9 cellular contexts compared by ENCODE assay signal in genomic region chr6:43060755-43061633, GRCh38. TPM values are rescaled to one million over a fixed set of nuclear protein-coding genes. Genes with fewer than 3 reads are reported as not detected.
DNase-seq lines count a peak whose midpoint lies in the region; ATAC-seq and TF ChIP-seq lines count a peak whose summit lies in the region.
"Had no signal": no experiment of that assay in that cellular context is flagged by ENCODE, and none has a peak within 500 bp of the region (broad histone marks: within the 10 kb centered on the region; RNA-seq: fewer than 3 reads in every experiment).

No MANE protein-coding gene starts in this region.

- 93% methylated on average over 10 to 12 of the region's 12 CpGs for WGBS in endodermal cell (ENCODE audit: insufficient coverage in 1 of 2, insufficient read length in 1 of 2), 2 experiments

- no peak for ATAC-seq in CD4-positive, CD25-positive, alpha-beta regulatory T cell (ENCODE audit: low read depth in 2 of 2)
- ATAC-seq in HG02970 (IDR thresholded peaks at IDR 0.05; ENCODE audit: low FRiP score, unreplicated experiment), result no peak

- H3K9ac ChIP-seq in NT2/D1 (ENCODE audit: insufficient read length, low read depth) (peak overlapping the region; percentile 72), endodermal cell (ENCODE audit: extremely low read depth, low read length, poor library complexity, severe bottlenecking) (peak overlapping the region; percentile 81)

- peaks cover 22% of the 10 kb centered on the region for H3K4me1 ChIP-seq in CD4-positive, CD25-positive, alpha-beta regulatory T cell (ENCODE audit: control insufficient read depth, insufficient read depth, low read length, poor library complexity, severe bottlenecking)
- H3K4me1 ChIP-seq in NT2/D1 (ENCODE audit: insufficient read depth, insufficient read length) (no peaks in the 10 kb centered on the region), endodermal cell (ENCODE audit: control insufficient read depth, insufficient read depth, low read length) (peaks cover 6% of the 10 kb centered on the region), osteoblast (ENCODE audit: insufficient read depth, low read length) (peaks cover 18% of the 10 kb centered on the region)

- peak overlapping the region; percentile 93 for H3K4me2 ChIP-seq in osteoblast (ENCODE audit: insufficient read depth, low read length)

- peak overlapping the region; percentile 6 for H3K4me3 ChIP-seq in CD4-positive, CD25-positive, alpha-beta regulatory T cell (ENCODE audit: low read depth, low read length)
- H3K4me3 ChIP-seq in NT2/D1 (ENCODE audit: insufficient read length, low read depth) (no peak overlapping the region), endodermal cell (ENCODE audit: low read length) (peak overlapping the region; percentile 92), osteoblast (ENCODE audit: insufficient read depth, low read length) (no peak overlapping the region)

- H3K9me3 ChIP-seq in CD4-positive, CD25-positive, alpha-beta regulatory T cell (ENCODE audit: control insufficient read depth in 2 of 2, low read length in 2 of 2), result no peaks in the 10 kb centered on the region
- H3K9me3 ChIP-seq in NT2/D1 (ENCODE audit: insufficient read depth, low read length), result no peaks in the 10 kb centered on the region
- no peaks in the 10 kb centered on the region for H3K9me3 ChIP-seq in endodermal cell (ENCODE audit: control insufficient read depth, low read length)
- H3K9me3 ChIP-seq in osteoblast (ENCODE audit: low read depth, low read length), result no peaks in the 10 kb centered on the region

- DNase-seq in CD4-positive, CD25-positive, alpha-beta regulatory T cell, result no peak
- DNase-seq in NT2/D1 (ENCODE audit: low read depth, low spot score) (no peak), endodermal cell (no peak), osteoblast (ENCODE audit: insufficient read length, low spot score, missing footprints) (no peak), midbrain (lab: John Stamatoyannopoulos, UW) (no peak), dedifferentiated amniotic fluid mesenchymal stem cell (ENCODE audit: extremely low spot score) (no peak), T-helper 9 cell (no peak)
- DNase-seq: NCI-H774 had no signal

- H3K36me3 Mint-ChIP-seq in CD4-positive, CD25-positive, alpha-beta regulatory T cell, result peaks cover 29% of the 10 kb centered on the region
- H3K36me3 Mint-ChIP-seq in endodermal cell (ENCODE audit: low read depth), result peaks cover 23% of the 10 kb centered on the region

- H3K27me3 Mint-ChIP-seq in CD4-positive, CD25-positive, alpha-beta regulatory T cell, result peaks cover 4% of the 10 kb centered on the region
- no peaks in the 10 kb centered on the region for H3K27me3 Mint-ChIP-seq in endodermal cell (ENCODE audit: insufficient read depth)

- no peak overlapping the region for H3K27ac ChIP-seq in CD4-positive, CD25-positive, alpha-beta regulatory T cell (ENCODE audit: insufficient read depth, low read length, poor library complexity, severe bottlenecking)
- H3K27ac ChIP-seq in endodermal cell (ENCODE audit: low read depth, low read length), result no peak overlapping the region
- H3K27ac ChIP-seq in osteoblast (ENCODE audit: low read depth, low read length), result no peak overlapping the region

- H3K79me2 ChIP-seq in osteoblast (ENCODE audit: insufficient read depth, low read length), result peaks cover 22% of the 10 kb centered on the region

- no peak overlapping the region for H2AFZ ChIP-seq in osteoblast (ENCODE audit: low read length)

- H3K4me3 Mint-ChIP-seq in CD4-positive, CD25-positive, alpha-beta regulatory T cell, result peak overlapping the region; percentile 95 to 99 (median 96)
- peak overlapping the region; percentile 94 for H3K4me3 Mint-ChIP-seq in endodermal cell

- no peak for TF ChIP-seq CTCF in endodermal cell (conservative IDR thresholded peaks at IDR 0.05)
- no peak for TF ChIP-seq CTCF in osteoblast (IDR thresholded peaks at IDR 0.05; ENCODE audit: extremely low read depth, low read depth, low read length)

- peaks cover 7 to 49% (median 26%) of the 10 kb centered on the region in 4 donors for H3K4me1 Mint-ChIP-seq in CD4-positive, CD25-positive, alpha-beta regulatory T cell
- H3K4me1 Mint-ChIP-seq in endodermal cell, result peaks cover 24% of the 10 kb centered on the region

- no peaks in the 10 kb centered on the region for H4K20me1 ChIP-seq in osteoblast (ENCODE audit: insufficient read depth, low read length)

- H3K27ac Mint-ChIP-seq in CD4-positive, CD25-positive, alpha-beta regulatory T cell, result peak overlapping the region in 2 of 3 donors; percentile 90 to 98
- peak overlapping the region; percentile 99 for H3K27ac Mint-ChIP-seq in endodermal cell

- no peaks in the 10 kb centered on the region for H3K9me3 Mint-ChIP-seq in CD4-positive, CD25-positive, alpha-beta regulatory T cell
- H3K9me3 Mint-ChIP-seq in endodermal cell, result no peaks in the 10 kb centered on the region

- peaks cover 9% of the 10 kb centered on the region for H3K36me3 ChIP-seq in CD4-positive, CD25-positive, alpha-beta regulatory T cell (ENCODE audit: control insufficient read depth, insufficient read depth, low read length)
- H3K36me3 ChIP-seq in NT2/D1 (ENCODE audit: insufficient read depth, insufficient read length, low read length) (peaks cover 43% of the 10 kb centered on the region), endodermal cell (ENCODE audit: control insufficient read depth, insufficient read depth, low read length) (peaks cover 37% of the 10 kb centered on the region), osteoblast (ENCODE audit: insufficient read depth, low read length) (peaks cover 11% of the 10 kb centered on the region)

- H3K27me3 ChIP-seq in CD4-positive, CD25-positive, alpha-beta regulatory T cell (ENCODE audit: control insufficient read depth, insufficient read depth, low read length), result no peaks in the 10 kb centered on the region
- no peaks in the 10 kb centered on the region for H3K27me3 ChIP-seq in NT2/D1 (ENCODE audit: insufficient read depth, insufficient read length)
- H3K27me3 ChIP-seq in endodermal cell (ENCODE audit: control insufficient read depth, insufficient read depth, low read length, poor library complexity, severe bottlenecking), result no peaks in the 10 kb centered on the region
- H3K27me3 ChIP-seq in osteoblast (ENCODE audit: insufficient read depth, low read length), result no peaks in the 10 kb centered on the region

RNA-seq across cellular contexts. Expression of gene KLC4, which starts 1.6 kb away (rescaled TPM):
- 33.5 TPM for total RNA-seq in CD4-positive, CD25-positive, alpha-beta regulatory T cell
- 10 to 100 TPM in 3 of 4 donors, 1 to 10 TPM in 1; 9.3 to 15.5 (median 12.6) TPM for polyA plus RNA-seq in CD4-positive, CD25-positive, alpha-beta regulatory T cell
- total RNA-seq in endodermal cell (10 to 100 TPM; 36.6 to 38.0 TPM), osteoblast (17.7 and 20.3 TPM in 2 replicates)
- polyA plus RNA-seq in endodermal cell (2013, experiment 1 of 2), result 40.7 TPM
- 35.4 TPM for polyA plus RNA-seq in endodermal cell (2013, experiment 2 of 2)

RNA-seq across cellular contexts. Expression of gene MRPL2, which starts 1.8 kb away (rescaled TPM):
- 29.3 TPM for total RNA-seq in CD4-positive, CD25-positive, alpha-beta regulatory T cell
- 10 to 100 TPM; 45.2 to 52.6 (median 48.3) TPM for polyA plus RNA-seq in CD4-positive, CD25-positive, alpha-beta regulatory T cell
- total RNA-seq in endodermal cell, result 10 to 100 TPM; 51.6 to 65.2 TPM
- polyA plus RNA-seq in endodermal cell (2013, experiment 1 of 2), result 64.5 TPM
- 63.3 TPM for polyA plus RNA-seq in endodermal cell (2013, experiment 2 of 2)
- total RNA-seq in osteoblast, result 16.2 and 20.6 TPM in 2 replicates

RNA-seq across cellular contexts. Expression of gene CUL7, which starts 7.3 kb away (rescaled TPM):
- 7.7 TPM for total RNA-seq in CD4-positive, CD25-positive, alpha-beta regulatory T cell
- 1 to 10 TPM; 2.1 to 3.5 (median 2.4) TPM for polyA plus RNA-seq in CD4-positive, CD25-positive, alpha-beta regulatory T cell
- total RNA-seq in endodermal cell, result 10 to 100 TPM; 39.0 to 51.7 TPM
- polyA plus RNA-seq in endodermal cell (2013, experiment 1 of 2), result 37.9 TPM
- 36.0 TPM for polyA plus RNA-seq in endodermal cell (2013, experiment 2 of 2)
- 46.9 and 48.5 TPM in 2 replicates for total RNA-seq in osteoblast

RNA-seq across cellular contexts. Expression of gene PTK7, which starts 15.1 kb away (rescaled TPM):
- total RNA-seq in CD4-positive, CD25-positive, alpha-beta regulatory T cell, result 2.3 TPM
- under 1 TPM in 1 of 4 donors, not detected in 3; 0.25 TPM for polyA plus RNA-seq in CD4-positive, CD25-positive, alpha-beta regulatory T cell
- total RNA-seq in endodermal cell (100 to 1,000 TPM; 167 to 183 TPM), osteoblast (183 and 190 TPM in 2 replicates)
- 126 TPM for polyA plus RNA-seq in endodermal cell (2013, experiment 1 of 2)
- polyA plus RNA-seq in endodermal cell (2013, experiment 2 of 2), result 121 TPM

RNA-seq across cellular contexts. Expression of gene RRP36, which starts 39.6 kb away (rescaled TPM):
- total RNA-seq in CD4-positive, CD25-positive, alpha-beta regulatory T cell, result 33.3 TPM
- 10 to 100 TPM; 61.9 to 82.2 (median 71.6) TPM for polyA plus RNA-seq in CD4-positive, CD25-positive, alpha-beta regulatory T cell
- 10 to 100 TPM; 76.9 to 80.6 TPM for total RNA-seq in endodermal cell
- 68.7 TPM for polyA plus RNA-seq in endodermal cell (2013, experiment 1 of 2)
- polyA plus RNA-seq in endodermal cell (2013, experiment 2 of 2), result 67.9 TPM
- total RNA-seq in osteoblast, result 84.0 and 90.2 TPM in 2 replicates

Comparison
In these comparisons a context has a peak if more than half of its experiments do, and no peak if none do; other contexts are left out.
1. H3K4me3 ChIP-seq: peak in CD4-positive, CD25-positive, alpha-beta regulatory T cell (single experiment) and endodermal cell (single experiment); none in NT2/D1 (single experiment) and osteoblast (single experiment).